Comparison of ENCODE assay signal across 19 cellular contexts in genomic region chr12:132788375-132789098, GRCh38. TPM values are rescaled to one million over a fixed set of nuclear protein-coding genes. Genes with fewer than 3 reads are reported as not detected.
DNase-seq lines count a peak whose midpoint lies in the region; ATAC-seq, FAIRE-seq and TF ChIP-seq lines count a peak whose summit lies in the region.
"Had no signal": no experiment of that assay in that cellular context is flagged by ENCODE, and none has a peak within 500 bp of the region (broad histone marks: within the 10 kb centered on the region; RNA-seq: fewer than 3 reads in every experiment).

No MANE protein-coding gene starts in this region.

- 96% methylated on average over 12 of the region's 29 CpGs for WGBS in K562 (ENCODE audit: insufficient coverage, low coverage, missing lambda C conversion rate)

- H3K27ac Mint-ChIP-seq in activated CD4-positive, alpha-beta T cell treated with anti-CD3 and anti-CD28 coated beads, Interleukin-2, amount 10 ng/mL, durations not matched to agents 7 days and 5 days = peak overlapping the region; percentile 36
- peak overlapping the region; percentile 89 for H3K27ac Mint-ChIP-seq in neural crest cell (ENCODE audit: unreplicated experiment)
- peak overlapping the region in 3 of 7 donors; percentile 31 to 77 (median 40) for H3K27ac Mint-ChIP-seq in CD4-positive, alpha-beta memory T cell

- no peaks in the 10 kb centered on the region for H3K4me1 Mint-ChIP-seq in activated CD4-positive, alpha-beta T cell treated with anti-CD3 and anti-CD28 coated beads, Interleukin-2, amount 10 ng/mL, durations not matched to agents 7 days and 5 days
- H3K4me1 Mint-ChIP-seq in neural crest cell = no peaks in the 10 kb centered on the region
- no peaks in the 10 kb centered on the region for H3K4me1 Mint-ChIP-seq in CD4-positive, alpha-beta memory T cell
- H3K4me1 Mint-ChIP-seq: neural progenitor cell had no signal

- no peak for TF ChIP-seq RAD21 in K562 (CRISPR knock-in tag; conservative IDR thresholded peaks at IDR 0.05 in 1 of 2, IDR thresholded peaks at IDR 0.05 in 1 of 2)

- no peak for DNase-seq in activated CD4-positive, alpha-beta T cell treated with anti-CD3 and anti-CD28 coated beads, Interleukin-2, amount 10 ng/mL, durations not matched to agents 7 days and 5 days
- DNase-seq in activated CD4-positive, alpha-beta T cell treated with anti-CD3 and anti-CD28 coated beads for 1 hour = no peak
- DNase-seq in H7 (peak; percentile 92), K562 (ENCODE audit: extremely low read depth in 1 of 4, low spot score in 3 of 4) (peak; percentile 19 to 82 (median 80)), neural crest cell (ENCODE audit: low read depth, low spot score) (no peak), UCSD-AML1 (lab: John Stamatoyannopoulos, UW; ENCODE audit: unreplicated experiment) (no peak), colonic mucosa (no peak)
- DNase-seq in CD4-positive, alpha-beta memory T cell = no peak
- DNase-seq: CD8-positive, alpha-beta T cell; DND-41; heart left ventricle; MG63; NCI-H187 treated with DMSO at 0.1 percent for 48 hours; NK-92 treated with Interleukin-12 subunit alpha and Interleukin-12 subunit beta, amount 100 ng/mL, for 24 hours; stimulated activated naive CD4-positive, alpha-beta T cell; T-cell had no signal

- H3K4me3 Mint-ChIP-seq in activated CD4-positive, alpha-beta T cell treated with anti-CD3 and anti-CD28 coated beads, Interleukin-2, amount 10 ng/mL, durations not matched to agents 7 days and 5 days = no peak overlapping the region
- H3K4me3 Mint-ChIP-seq in neural crest cell = no peak overlapping the region
- H3K4me3 Mint-ChIP-seq in CD4-positive, alpha-beta memory T cell = no peak overlapping the region
- H3K4me3 Mint-ChIP-seq: CD8-positive, alpha-beta T cell; neural progenitor cell; T-cell had no signal

- H3K4me3 ChIP-seq in H7 (ENCODE audit: insufficient read depth, low read depth, low read length) (no peak overlapping the region), K562 (no peak overlapping the region), colonic mucosa (no peak overlapping the region)
- H3K4me3 ChIP-seq in CD4-positive, alpha-beta memory T cell (ENCODE audit: low read length in 2 of 2) = no peak overlapping the region
- H3K4me3 ChIP-seq: heart left ventricle, MG63, neural progenitor cell had no signal

- H3K27me3 ChIP-seq in H7 (ENCODE audit: control insufficient read depth, insufficient read depth, low read length) (no peaks in the 10 kb centered on the region), K562 (ENCODE audit: control insufficient read depth in 2 of 2, insufficient read depth in 2 of 2, low read length in 2 of 2) (no peaks in the 10 kb centered on the region), colonic mucosa (no peaks in the 10 kb centered on the region)
- no peaks in the 10 kb centered on the region for H3K27me3 ChIP-seq in CD4-positive, alpha-beta memory T cell (ENCODE audit: insufficient read depth, low read length)
- H3K27me3 ChIP-seq: heart left ventricle, MG63, neural progenitor cell had no signal

- peak; percentile 99 for ATAC-seq in K562
- ATAC-seq: CD8-positive, alpha-beta T cell; heart left ventricle; T-cell had no signal

- in situ Hi-C loops in K562 (cut with MboI) = no loop called here

- no peaks in the 10 kb centered on the region for H3K9me3 Mint-ChIP-seq in activated CD4-positive, alpha-beta T cell treated with anti-CD3 and anti-CD28 coated beads, Interleukin-2, amount 10 ng/mL, durations not matched to agents 7 days and 5 days
- H3K9me3 Mint-ChIP-seq in neural crest cell = no peaks in the 10 kb centered on the region
- peaks cover 0 to 4% (median 0%) of the 10 kb centered on the region in 8 donors for H3K9me3 Mint-ChIP-seq in CD4-positive, alpha-beta memory T cell
- H3K9me3 Mint-ChIP-seq: CD8-positive, alpha-beta T cell; neural progenitor cell; T-cell had no signal

- TF ChIP-seq CTCF in K562 (IDR thresholded peaks at IDR 0.05 in 2 of 3, conservative IDR thresholded peaks at IDR 0.05 in 1 of 3; ENCODE audit: insufficient read depth in 2 of 3, low read depth in 1 of 3, low read length in 3 of 3) (no peak), neural crest cell (conservative IDR thresholded peaks at IDR 0.05) (no peak), colonic mucosa (IDR thresholded peaks at IDR 0.05) (no peak)

- POLR2A ChIA-PET in activated CD4-positive, alpha-beta T cell treated with anti-CD3 and anti-CD28 coated beads, Interleukin-2, amount 10 ng/mL, durations not matched to agents 7 days and 5 days (lab: Charles Lee) = no interaction called here
- POLR2A ChIA-PET in K562 (lab: Yijun Ruan, JAX) = interaction anchor here (0.6 to 1.0 kb wide), 2 partner anchors 10 to 33 kb away, joined by 3 to 4 read pairs; no protein-coding TSS in a partner anchor
- POLR2A ChIA-PET in CD4-positive, alpha-beta memory T cell (lab: Charles Lee; ENCODE audit: partially characterized antibody) = no interaction called here

- TF ChIP-seq POLR2A in K562 (conservative IDR thresholded peaks at IDR 0.05) = no peak

- H3K9ac ChIP-seq in K562 (ENCODE audit: insufficient read depth in 1 of 2, low read depth in 2 of 2, low read length in 2 of 2) (no peak overlapping the region), colonic mucosa (ENCODE audit: low read depth in 2 of 2, low read length in 2 of 2) (no peak overlapping the region)
- H3K9ac ChIP-seq: neural progenitor cell had no signal

- H2AFZ ChIP-seq in K562 (ENCODE audit: low read depth, low read length) = no peak overlapping the region
- H2AFZ ChIP-seq: neural progenitor cell had no signal

- H3K79me2 ChIP-seq in K562 (ENCODE audit: control insufficient read depth, insufficient read depth, low read length) = no peaks in the 10 kb centered on the region; the same call in 2 of the 3 replicates

- H3K27me3 Mint-ChIP-seq in activated CD4-positive, alpha-beta T cell treated with anti-CD3 and anti-CD28 coated beads, Interleukin-2, amount 10 ng/mL, durations not matched to agents 7 days and 5 days = no peaks in the 10 kb centered on the region
- H3K27me3 Mint-ChIP-seq in neural crest cell (ENCODE audit: low read depth) = no peaks in the 10 kb centered on the region
- H3K27me3 Mint-ChIP-seq in CD4-positive, alpha-beta memory T cell = no peaks in the 10 kb centered on the region
- H3K27me3 Mint-ChIP-seq: T-cell had no signal

- H3K36me3 ChIP-seq in H7 (replicated peaks; ENCODE audit: control insufficient read depth, insufficient read depth, low read length) (peaks cover 11% of the 10 kb centered on the region), K562 (ENCODE audit: control insufficient read depth, insufficient read depth, low read length) (peaks cover 63% of the 10 kb centered on the region; the same call in 2 of the 3 replicates), colonic mucosa (peaks cover 18% of the 10 kb centered on the region)
- H3K36me3 ChIP-seq in CD4-positive, alpha-beta memory T cell (ENCODE audit: insufficient read depth, low read length) = peaks cover 52% of the 10 kb centered on the region
- H3K36me3 ChIP-seq: neural progenitor cell had no signal

- H3K9me3 ChIP-seq in K562 (replicated peaks; ENCODE audit: control insufficient read depth, insufficient read depth, low read depth, low read length) (no peaks in the 10 kb centered on the region), colonic mucosa (no peaks in the 10 kb centered on the region)
- H3K9me3 ChIP-seq in CD4-positive, alpha-beta memory T cell (ENCODE audit: control insufficient read depth in 1 of 2, low read length in 2 of 2) = no peaks in the 10 kb centered on the region
- H3K9me3 ChIP-seq: heart left ventricle, MG63 had no signal

- H3K27ac ChIP-seq in K562 (ENCODE audit: extremely low read depth, low read depth, low read length) (no peak overlapping the region), colonic mucosa (no peak overlapping the region)
- H3K27ac ChIP-seq in CD4-positive, alpha-beta memory T cell (ENCODE audit: low read depth, low read length) = no peak overlapping the region
- H3K27ac ChIP-seq: heart left ventricle, neural progenitor cell had no signal

- H3K4me1 ChIP-seq in K562 (replicated peaks in 1 of 2; ENCODE audit: control insufficient read depth in 2 of 2, insufficient read depth in 2 of 2, low read length in 2 of 2) (peaks cover 0 to 7% of the 10 kb centered on the region in 2 experiments; a peak in 1 of 5 replicates), colonic mucosa (no peaks in the 10 kb centered on the region)
- no peaks in the 10 kb centered on the region for H3K4me1 ChIP-seq in CD4-positive, alpha-beta memory T cell (ENCODE audit: insufficient read depth, low read length)
- H3K4me1 ChIP-seq: heart left ventricle, neural progenitor cell had no signal

- H3K36me3 Mint-ChIP-seq in activated CD4-positive, alpha-beta T cell treated with anti-CD3 and anti-CD28 coated beads, Interleukin-2, amount 10 ng/mL, durations not matched to agents 7 days and 5 days (ENCODE audit: low read depth) = peaks cover 58% of the 10 kb centered on the region
- H3K36me3 Mint-ChIP-seq in neural crest cell (ENCODE audit: low read depth) = peaks cover 34% of the 10 kb centered on the region
- peaks cover 36 to 59% of the 10 kb centered on the region in 2 donors for H3K36me3 Mint-ChIP-seq in CD4-positive, alpha-beta memory T cell

- H3K4me2 ChIP-seq in K562 (ENCODE audit: insufficient read depth, low read length) = no peak overlapping the region
- H3K4me2 ChIP-seq: neural progenitor cell had no signal

- CTCF ChIA-PET in activated CD4-positive, alpha-beta T cell treated with anti-CD3 and anti-CD28 coated beads, Interleukin-2, amount 10 ng/mL, durations not matched to agents 7 days and 5 days (lab: Charles Lee) = no interaction called here
- CTCF ChIA-PET in K562 (lab: Yijun Ruan, JAX; ENCODE audit: low intra/inter-chr PET ratio) = no interaction called here
- CTCF ChIA-PET in CD4-positive, alpha-beta memory T cell (lab: Charles Lee; ENCODE audit: partially characterized antibody) = no interaction called here

- FAIRE-seq in K562 (lab: Jason Lieb, UNC) = peak; percentile 48
- FAIRE-seq: bronchial epithelial cell, islet of Langerhans had no signal

- H3K9me1 ChIP-seq in K562 (ENCODE audit: control insufficient read depth, insufficient read depth, low read length) = no peaks in the 10 kb centered on the region

- TF ChIP-seq EP300 in K562 (IDR thresholded peaks at IDR 0.05; ENCODE audit: low read length) = no peak

- H4K20me1 ChIP-seq in K562 (replicated peaks; ENCODE audit: control insufficient read depth, insufficient read depth, low read length) = no peaks in the 10 kb centered on the region

- BruUV-seq in K562 (replicated peaks; lab: Mats Ljungman, UMichigan) = no TSS peak

- intact Hi-C loops in K562 (cut with micrococcal nuclease) (no loop called here), colonic mucosa (cut with DNase I) (no loop called here)
- intact Hi-C loops in CD4-positive, alpha-beta memory T cell (cut with micrococcal nuclease) = no loop called here

RNA-seq across cellular contexts. Expression of gene ANKLE2, which starts 26.9 kb away (rescaled TPM):
- 10 to 100 TPM; 86.6 to 95.5 TPM for total RNA-seq in activated CD4-positive, alpha-beta T cell treated with anti-CD3 and anti-CD28 coated beads, Interleukin-2, amount 10 ng/mL, durations not matched to agents 7 days and 5 days
- total RNA-seq in H7 (2014; rRNA removed; shearing (Covaris generic)) = 41.5 and 51.4 TPM in 2 replicates
- total RNA-seq in K562 (2011; cell fraction: chromatin; rRNA removed; ENCODE audit: low replicate concordance) = 353 and 486 TPM in 2 replicates
- total RNA-seq in K562 (2011; cell fraction: nucleolus; rRNA removed) = 225 and 254 TPM in 2 replicates
- total RNA-seq in K562 (2011; cell fraction: nucleoplasm; rRNA removed) = 264 and 271 TPM in 2 replicates
- total RNA-seq in K562 (2014; rRNA removed) (33.6 and 42.3 TPM in 2 replicates), K562 (2014; rRNA removed; fragmentation: Illumina TruSeq; extraction: Trizol) (44.0 and 45.6 TPM in 2 replicates), K562 (2015; rRNA removed; fragmentation: Illumina TruSeq; extraction: Trizol) (49.5 and 50.4 TPM in 2 replicates), K562 (2021) (54.3 and 56.9 TPM in 2 replicates), neural crest cell (93.4 and 100 TPM in 2 replicates), colonic mucosa (10 to 100 TPM; 33.7 to 41.8 TPM)
- polyA plus RNA-seq in K562 (2011; rRNA removed) (57.7 and 69.0 TPM in 2 replicates), K562 (2014; fragmentation: Illumina TruSeq; extraction: Trizol) (43.6 and 46.3 TPM in 2 replicates), K562 (2014; fragmentation: Nextera tagmentation; extraction: Ambion mirVana) (1 to 10 TPM; 3.2 TPM), K562 (2014; rRNA removed) (49.7 and 51.6 TPM in 2 replicates)
- 41.4 and 48.0 TPM in 2 replicates for polyA plus RNA-seq in K562 (2011; cell fraction: cytosol; rRNA removed)
- polyA plus RNA-seq in K562 (2011; cell fraction: nucleus; rRNA removed) = 224 and 322 TPM in 2 replicates
- 39.1 and 44.5 TPM in 2 replicates for polyA plus RNA-seq in K562 (2012)
- polyA minus RNA-seq in K562 (2011; rRNA and poly(A)+ RNA removed) = 139 and 163 TPM in 2 replicates
- 46.5 and 72.4 TPM in 2 replicates for polyA minus RNA-seq in K562 (2011; cell fraction: cytosol; rRNA and poly(A)+ RNA removed)
- 105 and 129 TPM in 2 replicates for polyA minus RNA-seq in K562 (2011; cell fraction: nucleus; rRNA and poly(A)+ RNA removed)
- total RNA-seq in CD4-positive, alpha-beta memory T cell = 100 to 1,000 TPM in 1 of 2 experiments, 10 to 100 TPM in 1; 95.6 to 101 TPM
- 10 to 100 TPM; 21.0 to 44.4 TPM for polyA plus RNA-seq in CD4-positive, alpha-beta memory T cell

RNA-seq across cellular contexts. Expression of gene GOLGA3, which starts 40.1 kb away (rescaled TPM):
- 10 to 100 TPM; 43.9 to 51.4 TPM for total RNA-seq in activated CD4-positive, alpha-beta T cell treated with anti-CD3 and anti-CD28 coated beads, Interleukin-2, amount 10 ng/mL, durations not matched to agents 7 days and 5 days
- total RNA-seq in H7 (2014; rRNA removed; shearing (Covaris generic)) = 21.3 and 34.6 TPM in 2 replicates
- total RNA-seq in K562 (2011; cell fraction: chromatin; rRNA removed; ENCODE audit: low replicate concordance) = 144 and 257 TPM in 2 replicates
- 92.6 and 108 TPM in 2 replicates for total RNA-seq in K562 (2011; cell fraction: nucleolus; rRNA removed)
- 87.7 and 106 TPM in 2 replicates for total RNA-seq in K562 (2011; cell fraction: nucleoplasm; rRNA removed)
- total RNA-seq in K562 (2014; rRNA removed) (36.1 and 38.7 TPM in 2 replicates), K562 (2014; rRNA removed; fragmentation: Illumina TruSeq; extraction: Trizol) (17.0 and 19.0 TPM in 2 replicates), K562 (2015; rRNA removed; fragmentation: Illumina TruSeq; extraction: Trizol) (21.2 and 22.8 TPM in 2 replicates), K562 (2021) (41.7 and 48.1 TPM in 2 replicates), neural crest cell (33.4 and 35.6 TPM in 2 replicates), colonic mucosa (10 to 100 TPM; 70.3 to 96.5 TPM)
- polyA plus RNA-seq in K562 (2011; rRNA removed) (15.0 and 20.2 TPM in 2 replicates), K562 (2014; fragmentation: Illumina TruSeq; extraction: Trizol) (9.0 and 11.8 TPM in 2 replicates), K562 (2014; fragmentation: Nextera tagmentation; extraction: Ambion mirVana) (1 to 10 TPM; 1.9 to 2.9 TPM), K562 (2014; rRNA removed) (18.4 and 18.6 TPM in 2 replicates)
- 21.4 and 25.3 TPM in 2 replicates for polyA plus RNA-seq in K562 (2011; cell fraction: cytosol; rRNA removed)
- polyA plus RNA-seq in K562 (2011; cell fraction: nucleus; rRNA removed) = 38.5 and 43.6 TPM in 2 replicates
- 12.5 and 13.1 TPM in 2 replicates for polyA plus RNA-seq in K562 (2012)
- 26.2 and 28.2 TPM in 2 replicates for polyA minus RNA-seq in K562 (2011; rRNA and poly(A)+ RNA removed)
- 43.5 and 57.6 TPM in 2 replicates for polyA minus RNA-seq in K562 (2011; cell fraction: cytosol; rRNA and poly(A)+ RNA removed)
- 18.7 and 48.9 TPM in 2 replicates for polyA minus RNA-seq in K562 (2011; cell fraction: nucleus; rRNA and poly(A)+ RNA removed)
- 10 to 100 TPM; 64.1 to 67.6 TPM for total RNA-seq in CD4-positive, alpha-beta memory T cell
- 10 to 100 TPM in 1 of 2 donors, under 1 TPM in 1; 0.35 to 12.5 TPM for polyA plus RNA-seq in CD4-positive, alpha-beta memory T cell

Comparison
In these comparisons a context has a peak if more than half of its experiments do, and no peak if none do; other contexts are left out.
1. DNase-seq: peak in H7 (single experiment) and K562 (4 of 4); none in activated CD4-positive, alpha-beta T cell treated with anti-CD3 and anti-CD28 coated beads, Interleukin-2, amount 10 ng/mL, durations not matched to agents 7 days and 5 days (single experiment), activated CD4-positive, alpha-beta T cell treated with anti-CD3 and anti-CD28 coated beads for 1 hour (single experiment), neural crest cell (single experiment), UCSD-AML1 (single experiment), colonic mucosa (single experiment) and CD4-positive, alpha-beta memory T cell (0 of 5).